35 cellular contexts compared by ENCODE assay signal in the genomic region with DNA sequence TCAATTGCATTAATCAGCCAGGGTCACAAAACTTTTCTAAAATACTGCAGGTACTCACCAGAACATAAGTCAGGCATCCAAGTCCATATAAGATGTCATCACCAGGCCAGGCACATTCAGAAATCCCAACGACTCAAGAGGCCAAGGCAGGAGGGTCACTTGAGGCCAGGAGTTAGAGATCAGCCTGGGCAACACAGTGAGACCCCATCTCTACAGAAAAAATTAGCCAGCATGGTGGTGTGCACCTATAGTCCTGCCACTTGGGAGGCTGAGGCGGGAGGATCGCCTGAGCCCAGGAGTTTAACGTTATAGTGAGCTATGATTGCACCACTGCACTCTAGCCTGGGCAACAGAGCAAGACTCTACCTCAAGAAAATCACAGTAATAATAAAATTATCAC.
DNase-seq lines count a peak whose midpoint lies in the region; ATAC-seq, FAIRE-seq and TF ChIP-seq lines count a peak whose summit lies in the region.
"Had no signal": no experiment of that assay in that cellular context is flagged by ENCODE, and none has a peak within 500 bp of the region (broad histone marks: within the 10 kb centered on the region; RNA-seq: fewer than 3 reads in every experiment).

No MANE protein-coding gene starts in this region.

- H3K4me3 ChIP-seq in HepG2 (replicated peaks in 1 of 3; ENCODE audit: insufficient read depth in 1 of 3, low read depth in 2 of 3, low read length in 3 of 3) (no peak overlapping the region), right lobe of liver (no peak overlapping the region), esophagus muscularis mucosa (no peak overlapping the region), transverse colon (no peak overlapping the region)
- H3K4me3 ChIP-seq: A549; BLaER1; BLaER1 treated with 17β-estradiol and CSF1 and Interleukin-3, amounts not matched to agents 10 nM and 100 nM had no signal

- CTCF ChIA-PET in HepG2 (lab: Yijun Ruan, JAX; ENCODE audit: low intra/inter-chr PET ratio, low total read pairs) (no interaction called here), WTC11 (lab: Charles Lee) (no interaction called here)

- no peak overlapping the region for H3K27ac Mint-ChIP-seq in WTC11
- H3K27ac Mint-ChIP-seq: B cell; CD14-positive monocyte; CD4-positive, alpha-beta memory T cell; CD4-positive, alpha-beta T cell; CD4-positive, CD25-positive, alpha-beta regulatory T cell; CD8-positive, alpha-beta T cell had no signal

- no peak for TF ChIP-seq RAD21 in HepG2 (CRISPR knock-in tag; IDR thresholded peaks at IDR 0.05)

- TF ChIP-seq POLR2A in HepG2 (IDR thresholded peaks at IDR 0.05; ENCODE audit: insufficient read depth in 1 of 2, low read depth in 2 of 2, low read length in 2 of 2) = no peak
- TF ChIP-seq POLR2A in right lobe of liver (IDR thresholded peaks at IDR 0.05) = no peak
- no peak for TF ChIP-seq POLR2A in esophagus muscularis mucosa (IDR thresholded peaks at IDR 0.05; ENCODE audit: low read depth)
- TF ChIP-seq POLR2A in transverse colon (IDR thresholded peaks at IDR 0.05) = no peak

- TF ChIP-seq EP300 in HepG2 (IDR thresholded peaks at IDR 0.05; ENCODE audit: low read depth in 2 of 2, low read length in 2 of 2) (no peak), HepG2 (CRISPR knock-in tag; IDR thresholded peaks at IDR 0.05; ENCODE audit: borderline replicate concordance) (no peak), esophagus muscularis mucosa (IDR thresholded peaks at IDR 0.05) (no peak), transverse colon (IDR thresholded peaks at IDR 0.05; ENCODE audit: low read depth) (no peak)

- H3K9ac ChIP-seq in HepG2 (ENCODE audit: insufficient read depth, low read depth, low read length) = no peak overlapping the region
- H3K9ac ChIP-seq: BLaER1; BLaER1 treated with 17β-estradiol and CSF1 and Interleukin-3, amounts not matched to agents 10 nM and 100 nM had no signal

- H3K27me3 ChIP-seq in HepG2 (ENCODE audit: control insufficient read depth in 1 of 2, insufficient read depth in 2 of 2, low read length in 2 of 2) (no peaks in the 10 kb centered on the region), right lobe of liver (no peaks in the 10 kb centered on the region), esophagus muscularis mucosa (no peaks in the 10 kb centered on the region), transverse colon (no peaks in the 10 kb centered on the region)
- H3K27me3 ChIP-seq: BE2C; BLaER1; BLaER1 treated with 17β-estradiol and CSF1 and Interleukin-3, amounts not matched to agents 10 nM and 100 nM had no signal

- no peaks in the 10 kb centered on the region for H3K27me3 Mint-ChIP-seq in WTC11 (ENCODE audit: low read depth)

- H4K20me1 ChIP-seq in HepG2 (ENCODE audit: insufficient read depth, low read length) = no peaks in the 10 kb centered on the region
- H4K20me1 ChIP-seq: BLaER1; BLaER1 treated with 17β-estradiol and CSF1 and Interleukin-3, amounts not matched to agents 10 nM and 100 nM had no signal

- in situ Hi-C loops in HepG2 (cut with HindIII; ENCODE audit: extremely low pct_ligation_motif_present, low pct_unique_long_range_greater_than_20kb) = no loop called here
- in situ Hi-C loops in transverse colon (cut with MboI; ENCODE audit: low pct_ligation_motif_present in 1 of 4, low pct_unique_long_range_greater_than_20kb in 1 of 4, low sequenced_read_pairs in 3 of 4) = no loop called here

- H3K79me2 ChIP-seq in HepG2 (ENCODE audit: insufficient read depth, low read length) = no peaks in the 10 kb centered on the region

- H3K4me1 Mint-ChIP-seq in WTC11 = no peaks in the 10 kb centered on the region
- H3K4me1 Mint-ChIP-seq: B cell; CD14-positive monocyte; CD4-positive, CD25-positive, alpha-beta regulatory T cell; CD8-positive, alpha-beta memory T cell had no signal

- H3K4me1 ChIP-seq in HepG2 (ENCODE audit: insufficient read depth, low read length) (no peaks in the 10 kb centered on the region), right lobe of liver (no peaks in the 10 kb centered on the region), esophagus muscularis mucosa (no peaks in the 10 kb centered on the region), transverse colon (no peaks in the 10 kb centered on the region)
- H3K4me1 ChIP-seq: A549; BE2C; BLaER1; BLaER1 treated with 17β-estradiol and CSF1 and Interleukin-3, amounts not matched to agents 10 nM and 100 nM; Caco-2 had no signal

- FAIRE-seq in HepG2 (lab: Jason Lieb, UNC) = no peak
- FAIRE-seq: A204.1, A549, D721Med had no signal

- no peak overlapping the region for H3K4me2 ChIP-seq in HepG2 (ENCODE audit: low read depth, low read length)
- H3K4me2 ChIP-seq: A549; BLaER1; BLaER1 treated with 17β-estradiol and CSF1 and Interleukin-3, amounts not matched to agents 10 nM and 100 nM had no signal

- BruUV-seq in HepG2 (replicated peaks; lab: Mats Ljungman, UMichigan) = no TSS peak

- intact Hi-C loops in HepG2 (cut with micrococcal nuclease; ENCODE audit: unreplicated experiment) (no loop called here), right lobe of liver (cut with DNase I) (no loop called here), esophagus muscularis mucosa (cut with DNase I) (no loop called here), transverse colon (cut with DNase I; ENCODE audit: low total_unique reads) (no loop called here)

- H3K4me3 Mint-ChIP-seq in WTC11 = no peak overlapping the region
- H3K4me3 Mint-ChIP-seq: B cell; CD14-positive monocyte; CD4-positive, alpha-beta memory T cell; CD4-positive, alpha-beta T cell; CD4-positive, CD25-positive, alpha-beta regulatory T cell; CD8-positive, alpha-beta memory T cell; CD8-positive, alpha-beta T cell had no signal

- no peak overlapping the region for H2AFZ ChIP-seq in HepG2 (ENCODE audit: low read length)

- H3K36me3 ChIP-seq in HepG2 (replicated peaks in 1 of 2; ENCODE audit: control insufficient read depth in 1 of 2, insufficient read depth in 2 of 2, low read length in 2 of 2) (no peaks in the 10 kb centered on the region), right lobe of liver (no peaks in the 10 kb centered on the region), esophagus muscularis mucosa (no peaks in the 10 kb centered on the region), transverse colon (no peaks in the 10 kb centered on the region)
- H3K36me3 ChIP-seq: BE2C; BLaER1; BLaER1 treated with 17β-estradiol and CSF1 and Interleukin-3, amounts not matched to agents 10 nM and 100 nM had no signal

- H3K27ac ChIP-seq in HepG2 (ENCODE audit: extremely low read length, insufficient read depth, low read length) = no peak overlapping the region
- no peak overlapping the region for H3K27ac ChIP-seq in right lobe of liver
- no peak overlapping the region for H3K27ac ChIP-seq in esophagus muscularis mucosa (replicated peaks in 1 of 4)
- H3K27ac ChIP-seq in transverse colon = no peak overlapping the region
- H3K27ac ChIP-seq: 22Rv1; A549; BLaER1; BLaER1 treated with 17β-estradiol and CSF1 and Interleukin-3, amounts not matched to agents 10 nM and 100 nM; C4-2B had no signal

- no peak for ATAC-seq in HepG2
- ATAC-seq in right lobe of liver = no peak
- ATAC-seq in WTC11 = no peak
- ATAC-seq: A549; CD8-positive, alpha-beta T cell had no signal

- WGBS in HepG2 (ENCODE audit: low lambda C conversion rate) = 0% methylated on average over 3 of the region's 4 CpGs
- 58% methylated on average over 4 of the region's 4 CpGs for WGBS in right lobe of liver (ENCODE audit: insufficient coverage, low coverage, low lambda C conversion rate, missing lambda C conversion rate)
- 79% methylated on average over 4 of the region's 4 CpGs for WGBS in esophagus muscularis mucosa
- 29 to 74% methylated on average over 1 to 4 of the region's 4 CpGs for whole genome bisulfite sequencing in transverse colon (ENCODE audit: low coverage in 1 of 2), 2 donors

- H3K36me3 Mint-ChIP-seq in WTC11 = no peaks in the 10 kb centered on the region
- H3K36me3 Mint-ChIP-seq: CD14-positive monocyte; CD4-positive, CD25-positive, alpha-beta regulatory T cell; CD8-positive, alpha-beta T cell had no signal

- H3K9me3 ChIP-seq in HepG2 (ENCODE audit: low read length) (no peaks in the 10 kb centered on the region; the same call in 1 of the 2 replicates), right lobe of liver (no peaks in the 10 kb centered on the region), esophagus muscularis mucosa (no peaks in the 10 kb centered on the region), transverse colon (no peaks in the 10 kb centered on the region)
- H3K9me3 ChIP-seq: A549, BE2C, Caco-2 had no signal

- DNase-seq in HepG2 (ENCODE audit: low spot score) (no peak), right lobe of liver (no peak), WTC11 (ENCODE audit: low spot score) (no peak), esophagus muscularis mucosa (ENCODE audit: extremely low spot score) (peak; percentile 66), anterior cingulate cortex (lab: John Stamatoyannopoulos, UW) (no peak), transverse colon (no peak)
- DNase-seq: 8988T; ACHN; AML-193; BE2C; C1 segment of cervical spinal cord; Caco-2; Calu3; CD4-positive, alpha-beta memory T cell; CD4-positive, alpha-beta T cell; CD4-positive, CD25-positive, alpha-beta regulatory T cell; CD8-positive, alpha-beta memory T cell; CD8-positive, alpha-beta T cell; COR-L47; DMS 273 treated with DMSO at 0.1 percent for 48 hours; DMS153; DMS53; DMS79; DMS79 treated with DMSO at 0.1 percent for 48 hours; DND-41; EL had no signal

- TF ChIP-seq CTCF in HepG2 (CRISPR knock-in tag; IDR thresholded peaks at IDR 0.05) (no peak), right lobe of liver (IDR thresholded peaks at IDR 0.05) (no peak), WTC11 (IDR thresholded peaks at IDR 0.05) (no peak), esophagus muscularis mucosa (IDR thresholded peaks at IDR 0.05) (no peak), transverse colon (IDR thresholded peaks at IDR 0.05) (no peak)

- H3K9me3 Mint-ChIP-seq in WTC11 = 0 out of 2 replicates have a peak, but pooled peaks cover under 1% of the 10 kb centered on the region

- POLR2A ChIA-PET in HepG2 (lab: Yijun Ruan, JAX) (no interaction called here), WTC11 (lab: Charles Lee) (no interaction called here)

TF ChIP-seq in HepG2, 621 proteins besides CTCF, POLR2A, EP300 and RAD21 (continues in another document):
- TF ChIP-seq CBX1 (IDR thresholded peaks at IDR 0.05; ENCODE audit: low read depth) = no peak
- peak; percentile 25; the same call in 1 of the 2 replicates for TF ChIP-seq ZNF121 (CRISPR knock-in tag; IDR thresholded peaks at IDR 0.05)

TF ChIP-seq in WTC11, 78 proteins besides CTCF, POLR2A, EP300 and RAD21:
- TF ChIP-seq TEAD4 (CRISPR knock-in tag; IDR thresholded peaks at IDR 0.05) (no peak), ZNF121 (CRISPR knock-in tag; IDR thresholded peaks at IDR 0.05) (peak; percentile 72; the same call in 1 of the 2 replicates)
TF ChIP-seq in WTC11: peak in this region for 1.
